ENCODE assay signal across 13 cellular contexts in the genomic region with DNA sequence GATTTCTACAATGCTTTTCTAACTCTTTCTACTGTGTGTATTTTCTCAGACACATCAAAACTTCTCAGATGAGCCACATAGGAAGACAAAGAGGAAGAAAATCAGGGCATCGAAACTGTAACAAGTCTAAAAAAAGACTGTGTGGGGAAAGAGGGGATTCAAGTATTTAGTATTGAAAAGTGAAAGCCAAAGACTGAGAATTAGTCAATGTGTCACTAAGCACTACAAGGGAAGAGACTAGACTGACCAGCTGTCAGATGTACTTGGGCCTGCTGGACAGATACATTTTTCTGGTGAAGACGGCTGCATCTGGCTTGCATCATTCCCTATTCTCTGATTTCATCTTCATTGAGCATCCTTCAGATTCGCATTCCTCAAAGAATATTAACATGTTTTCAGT. TPM values are rescaled to one million over a fixed set of nuclear protein-coding genes. Genes with fewer than 3 reads are reported as not detected.
DNase-seq lines count a peak whose midpoint lies in the region; ATAC-seq and TF ChIP-seq lines count a peak whose summit lies in the region.
"Had no signal": no experiment of that assay in that cellular context is flagged by ENCODE, and none has a peak within 500 bp of the region (broad histone marks: within the 10 kb centered on the region; RNA-seq: fewer than 3 reads in every experiment).

No MANE protein-coding gene starts in this region.

- 89% methylated on average over 3 of the region's 3 CpGs for WGBS in hepatocyte (ENCODE audit: low lambda C conversion rate, missing lambda C conversion rate)
- WGBS in sigmoid colon, 2 donors = 66 to 84% methylated on average over 3 of the region's 3 CpGs

- no peak overlapping the region for H3K4me2 ChIP-seq in hepatocyte
- H3K4me2 ChIP-seq: GM23338 had no signal

- H3K27ac ChIP-seq in hepatocyte (no peak overlapping the region), sigmoid colon (no peak overlapping the region)
- H3K27ac ChIP-seq: suprapubic skin had no signal

- DNase-seq in CD1c-positive myeloid dendritic cell (ENCODE audit: extremely low spot score) = peak; percentile 66
- peak; percentile 91 for DNase-seq in NOMO-1 treated with DMSO at 0.1 percent for 48 hours (lab: John Stamatoyannopoulos, UW; ENCODE audit: unreplicated experiment)
- no peak for DNase-seq in hepatocyte (ENCODE audit: low spot score)
- no peak for DNase-seq in sigmoid colon
- no peak for DNase-seq in NCI-H2196 treated with DMSO at 0.1 percent for 48 hours (lab: John Stamatoyannopoulos, UW; ENCODE audit: unreplicated experiment)
- no peak for DNase-seq in activated effector memory CD4-positive, alpha-beta T cell treated with anti-CD3 and anti-CD28 coated beads, Interleukin-2, amount 50 U/mL, for 16 hours
- DNase-seq: effector CD4-positive, alpha-beta T cell; kidney; NCI-H187 treated with DMSO at 0.1 percent for 48 hours had no signal

- H2AFZ ChIP-seq in hepatocyte = no peak overlapping the region
- H2AFZ ChIP-seq: GM23338 had no signal

- H3K4me3 ChIP-seq in hepatocyte (no peak overlapping the region), sigmoid colon (no peak overlapping the region)
- H3K4me3 ChIP-seq: GM23338, suprapubic skin had no signal

- no peaks in the 10 kb centered on the region for H3K9me2 ChIP-seq in hepatocyte (replicated peaks; ENCODE audit: insufficient read depth)

- no peak for TF ChIP-seq POLR2A in sigmoid colon (IDR thresholded peaks at IDR 0.05)

- H3K79me2 ChIP-seq in hepatocyte = no peaks in the 10 kb centered on the region

- ATAC-seq in GM19372 (IDR thresholded peaks at IDR 0.05; ENCODE audit: low read depth, unreplicated experiment) (peak; percentile 77), HG02943 (IDR thresholded peaks at IDR 0.05; ENCODE audit: low read depth, unreplicated experiment) (peak; percentile 96)
- ATAC-seq: GM23338 had no signal

- no peak for TF ChIP-seq EP300 in sigmoid colon (IDR thresholded peaks at IDR 0.05)

- no peaks in the 10 kb centered on the region for H4K20me1 ChIP-seq in hepatocyte (ENCODE audit: insufficient read depth, poor library complexity, severe bottlenecking)

- H3K4me1 ChIP-seq in hepatocyte (ENCODE audit: insufficient read depth) = no peaks in the 10 kb centered on the region
- H3K4me1 ChIP-seq in sigmoid colon = no peaks in the 10 kb centered on the region
- H3K4me1 ChIP-seq: suprapubic skin had no signal

- intact Hi-C loops in sigmoid colon (cut with DNase I) = no loop called here

- H3K36me3 ChIP-seq in hepatocyte (replicated peaks; ENCODE audit: insufficient read depth, low read depth) = no peaks in the 10 kb centered on the region
- no peaks in the 10 kb centered on the region for H3K36me3 ChIP-seq in sigmoid colon
- H3K36me3 ChIP-seq: suprapubic skin had no signal

- H3K9me3 ChIP-seq in hepatocyte (ENCODE audit: low read depth) (no peaks in the 10 kb centered on the region), sigmoid colon (no peaks in the 10 kb centered on the region)
- H3K9me3 ChIP-seq: suprapubic skin had no signal

- TF ChIP-seq CTCF in hepatocyte (IDR thresholded peaks at IDR 0.05; ENCODE audit: poor library complexity) (no peak), sigmoid colon (IDR thresholded peaks at IDR 0.05) (no peak)

- H3K27me3 ChIP-seq in hepatocyte = no peaks in the 10 kb centered on the region
- no peaks in the 10 kb centered on the region for H3K27me3 ChIP-seq in sigmoid colon
- H3K27me3 ChIP-seq: suprapubic skin had no signal

RNA-seq across cellular contexts. Expression of gene COMMD6, which starts 25.4 kb away (rescaled TPM):
- total RNA-seq in hepatocyte (117 and 169 TPM in 2 replicates), sigmoid colon (100 to 1,000 TPM; 174 to 447 (median 191) TPM)
- polyA plus RNA-seq in hepatocyte (232 and 258 TPM in 2 replicates), sigmoid colon (100 to 1,000 TPM; 138 to 203 (median 190) TPM)

RNA-seq across cellular contexts. Expression of gene TBC1D4, which starts 30.3 kb away (rescaled TPM):
- total RNA-seq in hepatocyte = 17.0 and 17.1 TPM in 2 replicates
- 7.6 and 10.8 TPM in 2 replicates for polyA plus RNA-seq in hepatocyte
- total RNA-seq in sigmoid colon = 10 to 100 TPM in 2 of 4 donors, 1 to 10 TPM in 2; 7.2 to 15.0 (median 10.1) TPM
- 1 to 10 TPM; 5.4 to 7.8 (median 5.5) TPM for polyA plus RNA-seq in sigmoid colon

RNA-seq across cellular contexts. Expression of gene UCHL3, which starts 37.3 kb away (rescaled TPM):
- total RNA-seq in hepatocyte = 42.0 and 42.3 TPM in 2 replicates
- polyA plus RNA-seq in hepatocyte = 76.8 and 77.5 TPM in 2 replicates
- 10 to 100 TPM; 25.0 to 41.5 (median 32.3) TPM for total RNA-seq in sigmoid colon
- 10 to 100 TPM; 51.7 to 64.0 (median 57.1) TPM for polyA plus RNA-seq in sigmoid colon

Comparison
In these comparisons a context has a peak if more than half of its experiments do, and no peak if none do; other contexts are left out.
1. DNase-seq: peak in CD1c-positive myeloid dendritic cell (single experiment) and NOMO-1 treated with DMSO at 0.1 percent for 48 hours (single experiment); none in hepatocyte (single experiment), sigmoid colon (single experiment), NCI-H2196 treated with DMSO at 0.1 percent for 48 hours (single experiment) and activated effector memory CD4-positive, alpha-beta T cell treated with anti-CD3 and anti-CD28 coated beads, Interleukin-2, amount 50 U/mL, for 16 hours (single experiment).